In the genomic region with DNA sequence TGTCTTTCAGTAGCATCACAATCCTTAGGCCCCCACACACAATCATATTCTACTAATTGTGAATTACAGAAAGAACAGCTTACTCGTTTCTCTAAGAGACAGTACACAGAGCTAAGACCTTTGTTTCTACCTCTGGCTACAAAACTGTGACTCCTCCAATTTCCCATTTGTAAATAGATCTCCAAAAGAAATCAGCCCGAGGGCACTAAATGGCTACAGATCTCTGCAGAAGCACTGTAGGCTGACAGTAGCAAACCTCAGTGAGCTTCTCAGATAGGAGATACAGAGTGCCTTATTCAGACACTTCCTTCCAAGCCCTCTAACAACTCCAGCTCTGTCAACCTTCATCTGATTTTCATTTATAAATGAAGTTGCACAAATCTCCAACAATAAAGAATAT, we compare ENCODE assay signal across 1 cellular context.
TF ChIP-seq lines count a peak whose summit lies in the region.

No MANE protein-coding gene starts in this region.

TF ChIP-seq in HEK293, 187 proteins besides CTCF, POLR2A, EP300 and RAD21 (continued from another document):
- TF ChIP-seq, protein P1, sequence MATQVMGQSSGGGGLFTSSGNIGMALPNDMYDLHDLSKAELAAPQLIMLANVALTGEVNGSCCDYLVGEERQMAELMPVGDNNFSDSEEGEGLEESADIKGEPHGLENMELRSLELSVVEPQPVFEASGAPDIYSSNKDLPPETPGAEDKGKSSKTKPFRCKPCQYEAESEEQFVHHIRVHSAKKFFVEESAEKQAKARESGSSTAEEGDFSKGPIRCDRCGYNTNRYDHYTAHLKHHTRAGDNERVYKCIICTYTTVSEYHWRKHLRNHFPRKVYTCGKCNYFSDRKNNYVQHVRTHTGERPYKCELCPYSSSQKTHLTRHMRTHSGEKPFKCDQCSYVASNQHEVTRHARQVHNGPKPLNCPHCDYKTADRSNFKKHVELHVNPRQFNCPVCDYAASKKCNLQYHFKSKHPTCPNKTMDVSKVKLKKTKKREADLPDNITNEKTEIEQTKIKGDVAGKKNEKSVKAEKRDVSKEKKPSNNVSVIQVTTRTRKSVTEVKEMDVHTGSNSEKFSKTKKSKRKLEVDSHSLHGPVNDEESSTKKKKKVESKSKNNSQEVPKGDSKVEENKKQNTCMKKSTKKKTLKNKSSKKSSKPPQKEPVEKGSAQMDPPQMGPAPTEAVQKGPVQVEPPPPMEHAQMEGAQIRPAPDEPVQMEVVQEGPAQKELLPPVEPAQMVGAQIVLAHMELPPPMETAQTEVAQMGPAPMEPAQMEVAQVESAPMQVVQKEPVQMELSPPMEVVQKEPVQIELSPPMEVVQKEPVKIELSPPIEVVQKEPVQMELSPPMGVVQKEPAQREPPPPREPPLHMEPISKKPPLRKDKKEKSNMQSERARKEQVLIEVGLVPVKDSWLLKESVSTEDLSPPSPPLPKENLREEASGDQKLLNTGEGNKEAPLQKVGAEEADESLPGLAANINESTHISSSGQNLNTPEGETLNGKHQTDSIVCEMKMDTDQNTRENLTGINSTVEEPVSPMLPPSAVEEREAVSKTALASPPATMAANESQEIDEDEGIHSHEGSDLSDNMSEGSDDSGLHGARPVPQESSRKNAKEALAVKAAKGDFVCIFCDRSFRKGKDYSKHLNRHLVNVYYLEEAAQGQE (tag by site-specific recombination; IDR thresholded peaks at IDR 0.05), result no peak
- TF ChIP-seq, protein P2, sequence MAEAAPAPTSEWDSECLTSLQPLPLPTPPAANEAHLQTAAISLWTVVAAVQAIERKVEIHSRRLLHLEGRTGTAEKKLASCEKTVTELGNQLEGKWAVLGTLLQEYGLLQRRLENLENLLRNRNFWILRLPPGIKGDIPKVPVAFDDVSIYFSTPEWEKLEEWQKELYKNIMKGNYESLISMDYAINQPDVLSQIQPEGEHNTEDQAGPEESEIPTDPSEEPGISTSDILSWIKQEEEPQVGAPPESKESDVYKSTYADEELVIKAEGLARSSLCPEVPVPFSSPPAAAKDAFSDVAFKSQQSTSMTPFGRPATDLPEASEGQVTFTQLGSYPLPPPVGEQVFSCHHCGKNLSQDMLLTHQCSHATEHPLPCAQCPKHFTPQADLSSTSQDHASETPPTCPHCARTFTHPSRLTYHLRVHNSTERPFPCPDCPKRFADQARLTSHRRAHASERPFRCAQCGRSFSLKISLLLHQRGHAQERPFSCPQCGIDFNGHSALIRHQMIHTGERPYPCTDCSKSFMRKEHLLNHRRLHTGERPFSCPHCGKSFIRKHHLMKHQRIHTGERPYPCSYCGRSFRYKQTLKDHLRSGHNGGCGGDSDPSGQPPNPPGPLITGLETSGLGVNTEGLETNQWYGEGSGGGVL (tag by site-specific recombination; IDR thresholded peaks at IDR 0.05), result no peak
- TF ChIP-seq ZSCAN23 (tag by site-specific recombination; IDR thresholded peaks at IDR 0.05) (no peak), ZNF10 (tag by site-specific recombination; IDR thresholded peaks at IDR 0.05) (no peak), KLF9 (tag by site-specific recombination; IDR thresholded peaks at IDR 0.05; ENCODE audit: low read depth) (no peak), ZNF701 (tag by site-specific recombination; IDR thresholded peaks at IDR 0.05) (no peak), ZBTB17 (tag by site-specific recombination; IDR thresholded peaks at IDR 0.05) (peak; percentile 9; the same call in 1 of the 2 replicates), ZNF169 (tag by site-specific recombination; IDR thresholded peaks at IDR 0.05) (no peak), ZNF639 (tag by site-specific recombination; IDR thresholded peaks at IDR 0.05) (no peak), OSR2 (tag by site-specific recombination; IDR thresholded peaks at IDR 0.05) (peak; percentile 94), ZNF18 (tag by site-specific recombination; IDR thresholded peaks at IDR 0.05) (no peak), SP3 (tag by site-specific recombination; IDR thresholded peaks at IDR 0.05) (no peak), ZNF555 (tag by site-specific recombination; conservative IDR thresholded peaks at IDR 0.05) (no peak), ZNF660 (tag by site-specific recombination; IDR thresholded peaks at IDR 0.05) (no peak), YY1 (tag by site-specific recombination; IDR thresholded peaks at IDR 0.05) (no peak)
- TF ChIP-seq, protein P3, sequence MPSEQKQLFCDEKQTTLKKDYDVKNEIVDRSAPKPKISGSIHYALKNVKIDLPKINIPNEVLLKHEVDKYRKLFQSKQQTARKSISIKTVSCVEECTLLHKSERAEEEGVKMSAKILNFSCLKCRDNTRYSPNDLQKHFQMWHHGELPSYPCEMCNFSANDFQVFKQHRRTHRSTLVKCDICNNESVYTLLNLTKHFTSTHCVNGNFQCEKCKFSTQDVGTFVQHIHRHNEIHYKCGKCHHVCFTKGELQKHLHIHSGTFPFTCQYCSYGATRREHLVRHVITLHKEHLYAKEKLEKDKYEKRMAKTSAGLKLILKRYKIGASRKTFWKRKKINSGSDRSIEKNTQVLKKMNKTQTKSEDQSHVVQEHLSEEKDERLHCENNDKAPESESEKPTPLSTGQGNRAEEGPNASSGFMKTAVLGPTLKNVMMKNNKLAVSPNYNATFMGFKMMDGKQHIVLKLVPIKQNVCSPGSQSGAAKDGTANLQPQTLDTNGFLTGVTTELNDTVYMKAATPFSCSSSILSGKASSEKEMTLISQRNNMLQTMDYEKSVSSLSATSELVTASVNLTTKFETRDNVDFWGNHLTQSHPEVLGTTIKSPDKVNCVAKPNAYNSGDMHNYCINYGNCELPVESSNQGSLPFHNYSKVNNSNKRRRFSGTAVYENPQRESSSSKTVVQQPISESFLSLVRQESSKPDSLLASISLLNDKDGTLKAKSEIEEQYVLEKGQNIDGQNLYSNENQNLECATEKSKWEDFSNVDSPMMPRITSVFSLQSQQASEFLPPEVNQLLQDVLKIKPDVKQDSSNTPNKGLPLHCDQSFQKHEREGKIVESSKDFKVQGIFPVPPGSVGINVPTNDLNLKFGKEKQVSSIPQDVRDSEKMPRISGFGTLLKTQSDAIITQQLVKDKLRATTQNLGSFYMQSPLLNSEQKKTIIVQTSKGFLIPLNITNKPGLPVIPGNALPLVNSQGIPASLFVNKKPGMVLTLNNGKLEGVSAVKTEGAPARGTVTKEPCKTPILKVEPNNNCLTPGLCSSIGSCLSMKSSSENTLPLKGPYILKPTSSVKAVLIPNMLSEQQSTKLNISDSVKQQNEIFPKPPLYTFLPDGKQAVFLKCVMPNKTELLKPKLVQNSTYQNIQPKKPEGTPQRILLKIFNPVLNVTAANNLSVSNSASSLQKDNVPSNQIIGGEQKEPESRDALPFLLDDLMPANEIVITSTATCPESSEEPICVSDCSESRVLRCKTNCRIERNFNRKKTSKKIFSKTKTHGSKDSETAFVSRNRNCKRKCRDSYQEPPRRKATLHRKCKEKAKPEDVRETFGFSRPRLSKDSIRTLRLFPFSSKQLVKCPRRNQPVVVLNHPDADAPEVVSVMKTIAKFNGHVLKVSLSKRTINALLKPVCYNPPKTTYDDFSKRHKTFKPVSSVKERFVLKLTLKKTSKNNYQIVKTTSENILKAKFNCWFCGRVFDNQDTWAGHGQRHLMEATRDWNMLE (tag by site-specific recombination; conservative IDR thresholded peaks at IDR 0.05; ENCODE audit: low read depth), result no peak
